Comparison of ENCODE assay signal across 1 cellular context in genomic region chr19:1425102-1425842, GRCh38.
TF ChIP-seq lines count a peak whose summit lies in the region.

No MANE protein-coding gene starts in this region.

TF ChIP-seq in H1, 55 proteins besides CTCF, POLR2A, EP300 and RAD21:
- TF ChIP-seq GABPA (IDR thresholded peaks at IDR 0.05; ENCODE audit: borderline replicate concordance, insufficient read depth, low read length), result no peak
- TF ChIP-seq RBBP5 (IDR thresholded peaks at IDR 0.05; ENCODE audit: borderline replicate concordance, low read depth, low read length), result no peak
- TF ChIP-seq YY1 (IDR thresholded peaks at IDR 0.05; ENCODE audit: low read depth, low read length), result no peak
- TF ChIP-seq CBX5 (IDR thresholded peaks at IDR 0.05; ENCODE audit: low read depth, low read length), result no peak
- peak; percentile 54 for TF ChIP-seq CEBPB (IDR thresholded peaks at IDR 0.05; ENCODE audit: low read depth, low read length)
- TF ChIP-seq NRF1 (IDR thresholded peaks at IDR 0.05; ENCODE audit: low read depth, low read length), result no peak
TF ChIP-seq in H1: peak in this region for 1.
